10 cellular contexts compared by ENCODE assay signal in the genomic region with DNA sequence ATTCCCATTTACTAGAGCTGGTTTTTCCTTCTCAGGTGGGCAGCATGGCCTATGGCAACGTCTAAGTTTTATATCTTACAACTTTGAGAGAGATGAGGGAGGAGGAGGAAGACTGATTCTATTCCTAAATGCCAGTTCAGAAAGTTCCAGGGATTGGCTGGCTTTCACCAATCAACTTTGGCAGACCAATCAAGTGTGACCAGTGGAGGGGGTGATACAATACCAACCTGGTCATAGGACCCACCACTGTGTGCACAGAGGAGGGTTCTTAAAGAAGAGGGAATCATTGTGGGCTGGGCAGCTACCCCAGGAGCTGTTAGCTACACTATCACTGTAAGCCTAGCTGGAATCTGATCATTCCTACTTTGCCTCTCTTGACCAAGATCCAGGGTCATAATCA. TPM values are rescaled to one million over a fixed set of nuclear protein-coding genes. Genes with fewer than 3 reads are reported as not detected.
DNase-seq lines count a peak whose midpoint lies in the region; TF ChIP-seq lines count a peak whose summit lies in the region.
"Had no signal": no experiment of that assay in that cellular context is flagged by ENCODE, and none has a peak within 500 bp of the region (broad histone marks: within the 10 kb centered on the region; RNA-seq: fewer than 3 reads in every experiment).

No MANE protein-coding gene starts in this region.

- peaks cover 0 to 20% (median 9%) of the 10 kb centered on the region in 4 donors for H3K4me1 ChIP-seq in sigmoid colon

- 65 to 76% methylated on average over 1 of the region's 1 CpG for WGBS in sigmoid colon, 2 donors

- no peaks in the 10 kb centered on the region for H3K9me3 ChIP-seq in sigmoid colon

- no peak for TF ChIP-seq EP300 in sigmoid colon (IDR thresholded peaks at IDR 0.05)

- no peaks in the 10 kb centered on the region for H3K36me3 ChIP-seq in sigmoid colon

- CTCF ChIA-PET in RWPE1 (lab: Yijun Ruan, JAX) = interaction anchor here (0.7 kb wide), 1 partner anchor 347 kb away, joined by 3 read pairs; no protein-coding TSS in a partner anchor

- no peak overlapping the region for H3K4me3 ChIP-seq in dorsolateral prefrontal cortex
- H3K4me3 ChIP-seq in sigmoid colon = no peak overlapping the region

- TF ChIP-seq POLR2A in sigmoid colon (IDR thresholded peaks at IDR 0.05) = no peak

- POLR2A ChIA-PET in RWPE1 (lab: Yijun Ruan, JAX; ENCODE audit: low non-redundant PET) = no interaction called here

- TF ChIP-seq CTCF in RWPE1 (conservative IDR thresholded peaks at IDR 0.05; ENCODE audit: low read depth) = no peak
- no peak for TF ChIP-seq CTCF in dorsolateral prefrontal cortex (IDR thresholded peaks at IDR 0.05 in 54 of 56, conservative IDR thresholded peaks at IDR 0.05 in 2 of 56; ENCODE audit: low read depth in 1 of 56, partially characterized antibody in 56 of 56)
- no peak for TF ChIP-seq CTCF in sigmoid colon (IDR thresholded peaks at IDR 0.05)

- peak; percentile 34 for DNase-seq in HT1080 (ENCODE audit: low read depth)
- no peak for DNase-seq in RWPE1 (ENCODE audit: low spot score)
- no peak for DNase-seq in dorsolateral prefrontal cortex
- no peak for DNase-seq in sigmoid colon
- no peak for DNase-seq in NCI-H2196 (lab: John Stamatoyannopoulos, UW; ENCODE audit: unreplicated experiment)
- no peak for DNase-seq in NCI-H1436 (lab: John Stamatoyannopoulos, UW)
- no peak for DNase-seq in mesenteric fat pad (ENCODE audit: low spot score)
- DNase-seq: islet precursor cell; MM.1S; stimulated activated CD4-positive, alpha-beta T cell treated with anti-CD3 and anti-CD28 coated beads, Interleukin-2, amount 100 ng/mL, for 48 hours had no signal

- intact Hi-C loops in dorsolateral prefrontal cortex (cut with DNase I) (no loop called here), sigmoid colon (cut with DNase I) (no loop called here)

- H3K27me3 ChIP-seq in dorsolateral prefrontal cortex (no peaks in the 10 kb centered on the region), sigmoid colon (no peaks in the 10 kb centered on the region)

- peak overlapping the region; percentile 94 for H3K27ac ChIP-seq in RWPE1
- peak overlapping the region in 39 of 59 donors; percentile 2 to 96 (median 55) for H3K27ac ChIP-seq in dorsolateral prefrontal cortex
- peak overlapping the region in 3 of 4 donors; percentile 21 to 67 (median 62) for H3K27ac ChIP-seq in sigmoid colon

RNA-seq across cellular contexts. Expression of a gene that starts 8.1 kb away (rescaled TPM):
- 2.8 and 5.1 TPM in 2 replicates for total RNA-seq in HT1080 (2014; rRNA removed; shearing (Covaris generic))
- 2.3 and 3.5 TPM in 2 replicates for polyA plus RNA-seq in HT1080 (2015; cell fraction: cytosol; rRNA removed)
- 2.8 and 4.5 TPM in 2 replicates for polyA plus RNA-seq in HT1080 (2015; cell fraction: nucleus; rRNA removed)
- 10 to 100 TPM; 32.0 to 84.9 (median 55.1) TPM for total RNA-seq in dorsolateral prefrontal cortex
- 100 to 1,000 TPM in 2 of 4 donors, 10 to 100 TPM in 2; 92.7 to 105 (median 99.2) TPM for total RNA-seq in sigmoid colon
- polyA plus RNA-seq in sigmoid colon = 10 to 100 TPM in 1 of 3 donors, 1 to 10 TPM in 2; 2.3 to 12.0 (median 9.2) TPM
- total RNA-seq in mesenteric fat pad = 48.8 TPM

RNA-seq across cellular contexts. Expression of a gene that starts 26.5 kb away (rescaled TPM):
- not detected in 2 replicates for total RNA-seq in HT1080 (2014; rRNA removed; shearing (Covaris generic))
- not detected in 2 replicates for polyA plus RNA-seq in HT1080 (2015; cell fraction: cytosol; rRNA removed)
- not detected in 2 replicates for polyA plus RNA-seq in HT1080 (2015; cell fraction: nucleus; rRNA removed)
- total RNA-seq in dorsolateral prefrontal cortex (1 to 10 TPM in 61 of 120 experiments, under 1 TPM in 30, not detected in 29; 0.40 to 4.0 (median 1.3) TPM), sigmoid colon (1 to 10 TPM in 1 of 4 donors, not detected in 3; 3.9 TPM), mesenteric fat pad (3.1 TPM)
- 10 to 100 TPM in 2 of 3 donors, 1 to 10 TPM in 1; 6.3 to 17.8 (median 16.8) TPM for polyA plus RNA-seq in sigmoid colon

RNA-seq across cellular contexts. Expression of a gene that starts 32.7 kb away (rescaled TPM):
- total RNA-seq in HT1080 (2014; rRNA removed; shearing (Covaris generic)) = not detected in 2 replicates
- polyA plus RNA-seq in HT1080 (2015; cell fraction: cytosol; rRNA removed) = not detected in 2 replicates
- polyA plus RNA-seq in HT1080 (2015; cell fraction: nucleus; rRNA removed) = not detected in 2 replicates
- total RNA-seq in dorsolateral prefrontal cortex (10 to 100 TPM in 1 of 120 experiments, 1 to 10 TPM in 113, under 1 TPM in 6; 0.56 to 10.0 (median 2.8) TPM), sigmoid colon (1 to 10 TPM in 2 of 4 donors, under 1 TPM in 1, not detected in 1; 0.83 to 3.0 (median 1.4) TPM), mesenteric fat pad (17.1 TPM)
- polyA plus RNA-seq in sigmoid colon = 10 to 100 TPM in 1 of 3 donors, 1 to 10 TPM in 1, under 1 TPM in 1; 0.69 to 11.4 (median 3.6) TPM

RNA-seq across cellular contexts. Expression of a gene that starts 33.6 kb away (rescaled TPM):
- total RNA-seq in HT1080 (2014; rRNA removed; shearing (Covaris generic)) = not detected in 2 replicates
- 0.27 TPM in 1 of 2 replicates, not detected in the other for polyA plus RNA-seq in HT1080 (2015; cell fraction: cytosol; rRNA removed)
- polyA plus RNA-seq in HT1080 (2015; cell fraction: nucleus; rRNA removed) = not detected in 2 replicates
- total RNA-seq in dorsolateral prefrontal cortex = 1,000 to 10,000 TPM in 61 of 120 experiments, 100 to 1,000 TPM in 59; 265 to 3,917 (median 1,020) TPM
- total RNA-seq in sigmoid colon = 100 to 1,000 TPM; 151 to 299 (median 225) TPM
- 10 to 100 TPM; 25.0 to 99.7 (median 63.0) TPM for polyA plus RNA-seq in sigmoid colon
- total RNA-seq in mesenteric fat pad = 2,279 TPM
